In the genomic region with DNA sequence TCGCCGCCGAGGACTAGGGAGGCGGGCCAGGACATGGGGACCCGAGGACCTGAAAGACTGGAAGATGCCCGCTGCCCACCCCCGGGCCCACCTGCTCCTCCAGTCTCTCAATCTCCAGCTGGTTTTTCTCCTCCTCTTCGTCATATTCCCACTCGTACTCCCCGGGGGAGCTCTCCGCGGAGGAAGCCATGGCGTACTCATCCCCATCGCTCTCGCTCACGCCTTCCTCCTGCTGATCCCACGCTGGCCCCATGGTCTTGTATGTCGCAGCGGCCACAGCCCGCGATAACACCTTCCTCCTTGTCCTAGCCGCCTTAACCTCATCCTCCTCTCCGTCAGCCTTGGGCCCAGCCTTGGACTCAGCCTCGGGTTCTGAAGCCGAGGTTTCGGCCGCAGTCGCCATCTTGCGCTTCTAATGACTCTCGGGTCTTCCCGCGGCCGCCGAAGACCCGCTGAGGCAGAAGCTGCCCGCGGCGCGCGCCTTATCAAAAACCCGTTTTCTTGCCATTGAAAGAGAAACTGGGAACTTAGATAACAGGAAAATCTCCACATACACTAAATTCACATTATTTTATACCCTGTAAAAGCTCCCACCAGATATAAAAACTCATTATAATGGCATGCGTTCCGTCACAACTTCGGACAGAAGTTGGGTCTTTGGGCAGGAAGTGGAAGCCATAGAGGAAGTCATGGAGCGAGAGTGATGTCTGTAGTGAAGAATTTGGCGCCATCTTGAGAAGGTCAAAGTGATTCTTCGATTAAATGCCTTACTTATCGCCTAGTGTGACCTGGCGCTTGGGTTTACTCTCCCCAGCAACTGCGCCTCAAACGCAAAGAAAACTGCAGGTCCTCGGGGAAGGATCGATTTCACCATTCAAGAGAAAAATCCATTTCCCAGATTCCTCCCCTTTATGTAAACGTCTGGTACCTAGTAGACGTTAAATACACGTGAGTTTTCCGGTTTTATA, we compare ENCODE assay signal across 1 cellular context.
TF ChIP-seq lines count a peak whose summit lies in the region.

A gene with protein sequence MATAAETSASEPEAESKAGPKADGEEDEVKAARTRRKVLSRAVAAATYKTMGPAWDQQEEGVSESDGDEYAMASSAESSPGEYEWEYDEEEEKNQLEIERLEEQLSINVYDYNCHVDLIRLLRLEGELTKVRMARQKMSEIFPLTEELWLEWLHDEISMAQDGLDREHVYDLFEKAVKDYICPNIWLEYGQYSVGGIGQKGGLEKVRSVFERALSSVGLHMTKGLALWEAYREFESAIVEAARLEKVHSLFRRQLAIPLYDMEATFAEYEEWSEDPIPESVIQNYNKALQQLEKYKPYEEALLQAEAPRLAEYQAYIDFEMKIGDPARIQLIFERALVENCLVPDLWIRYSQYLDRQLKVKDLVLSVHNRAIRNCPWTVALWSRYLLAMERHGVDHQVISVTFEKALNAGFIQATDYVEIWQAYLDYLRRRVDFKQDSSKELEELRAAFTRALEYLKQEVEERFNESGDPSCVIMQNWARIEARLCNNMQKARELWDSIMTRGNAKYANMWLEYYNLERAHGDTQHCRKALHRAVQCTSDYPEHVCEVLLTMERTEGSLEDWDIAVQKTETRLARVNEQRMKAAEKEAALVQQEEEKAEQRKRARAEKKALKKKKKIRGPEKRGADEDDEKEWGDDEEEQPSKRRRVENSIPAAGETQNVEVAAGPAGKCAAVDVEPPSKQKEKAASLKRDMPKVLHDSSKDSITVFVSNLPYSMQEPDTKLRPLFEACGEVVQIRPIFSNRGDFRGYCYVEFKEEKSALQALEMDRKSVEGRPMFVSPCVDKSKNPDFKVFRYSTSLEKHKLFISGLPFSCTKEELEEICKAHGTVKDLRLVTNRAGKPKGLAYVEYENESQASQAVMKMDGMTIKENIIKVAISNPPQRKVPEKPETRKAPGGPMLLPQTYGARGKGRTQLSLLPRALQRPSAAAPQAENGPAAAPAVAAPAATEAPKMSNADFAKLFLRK (minus strand): TSS at position 422 of the 968 bp plus-strand sequence. CDS start 19 bp downstream, at position 403.

TF ChIP-seq in GM12878, 131 proteins besides CTCF, POLR2A, EP300 and RAD21 (continued from another document and continues in another):
- TF ChIP-seq, protein P1, sequence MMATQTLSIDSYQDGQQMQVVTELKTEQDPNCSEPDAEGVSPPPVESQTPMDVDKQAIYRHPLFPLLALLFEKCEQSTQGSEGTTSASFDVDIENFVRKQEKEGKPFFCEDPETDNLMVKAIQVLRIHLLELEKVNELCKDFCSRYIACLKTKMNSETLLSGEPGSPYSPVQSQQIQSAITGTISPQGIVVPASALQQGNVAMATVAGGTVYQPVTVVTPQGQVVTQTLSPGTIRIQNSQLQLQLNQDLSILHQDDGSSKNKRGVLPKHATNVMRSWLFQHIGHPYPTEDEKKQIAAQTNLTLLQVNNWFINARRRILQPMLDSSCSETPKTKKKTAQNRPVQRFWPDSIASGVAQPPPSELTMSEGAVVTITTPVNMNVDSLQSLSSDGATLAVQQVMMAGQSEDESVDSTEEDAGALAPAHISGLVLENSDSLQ (IDR thresholded peaks at IDR 0.05): peak; percentile 80
- TF ChIP-seq, protein P2, sequence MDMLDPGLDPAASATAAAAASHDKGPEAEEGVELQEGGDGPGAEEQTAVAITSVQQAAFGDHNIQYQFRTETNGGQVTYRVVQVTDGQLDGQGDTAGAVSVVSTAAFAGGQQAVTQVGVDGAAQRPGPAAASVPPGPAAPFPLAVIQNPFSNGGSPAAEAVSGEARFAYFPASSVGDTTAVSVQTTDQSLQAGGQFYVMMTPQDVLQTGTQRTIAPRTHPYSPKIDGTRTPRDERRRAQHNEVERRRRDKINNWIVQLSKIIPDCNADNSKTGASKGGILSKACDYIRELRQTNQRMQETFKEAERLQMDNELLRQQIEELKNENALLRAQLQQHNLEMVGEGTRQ (IDR thresholded peaks at IDR 0.05; ENCODE audit: borderline replicate concordance, low read depth, low read length): no peak
- TF ChIP-seq SIN3A (IDR thresholded peaks at IDR 0.05; ENCODE audit: low read depth, low read length): no peak; the same call in 1 of the 2 replicates
- 0 out of 2 replicates have a peak, but pooled peaks have one; percentile 65 for TF ChIP-seq SMAD5 (IDR thresholded peaks at IDR 0.05; ENCODE audit: low read depth)
- TF ChIP-seq DPF2 (IDR thresholded peaks at IDR 0.05): 0 out of 2 replicates have a peak, but pooled peaks have one; percentile 12
- no peak for TF ChIP-seq SREBF2 (IDR thresholded peaks at IDR 0.05; ENCODE audit: low read length)
- no peak for TF ChIP-seq MTA2 (IDR thresholded peaks at IDR 0.05; ENCODE audit: low read depth)
- TF ChIP-seq STAT3 (IDR thresholded peaks at IDR 0.05; ENCODE audit: low read depth, low read length): no peak
- TF ChIP-seq SMAD1 (IDR thresholded peaks at IDR 0.05; ENCODE audit: low read depth, partially characterized antibody): peak; percentile 56
- TF ChIP-seq RELA (IDR thresholded peaks at IDR 0.05; ENCODE audit: borderline replicate concordance, partially characterized antibody): no peak
- TF ChIP-seq KLF5 (IDR thresholded peaks at IDR 0.05; ENCODE audit: partially characterized antibody): peak; percentile 73
- TF ChIP-seq CBFB (IDR thresholded peaks at IDR 0.05; ENCODE audit: low read depth): peak; percentile 93
- no peak for TF ChIP-seq JUNB (IDR thresholded peaks at IDR 0.05)
- peak; percentile 82 for TF ChIP-seq NR2C1 (IDR thresholded peaks at IDR 0.05)
- TF ChIP-seq BRCA1 (IDR thresholded peaks at IDR 0.05; ENCODE audit: low read depth, low read length): no peak
- peak; percentile 77 for TF ChIP-seq ATF7 (IDR thresholded peaks at IDR 0.05; ENCODE audit: low read depth)
- 0 out of 2 replicates have a peak, but pooled peaks have one; percentile 7 for TF ChIP-seq BCL11A (IDR thresholded peaks at IDR 0.05; ENCODE audit: low read depth, low read length)
- TF ChIP-seq, protein P3, sequence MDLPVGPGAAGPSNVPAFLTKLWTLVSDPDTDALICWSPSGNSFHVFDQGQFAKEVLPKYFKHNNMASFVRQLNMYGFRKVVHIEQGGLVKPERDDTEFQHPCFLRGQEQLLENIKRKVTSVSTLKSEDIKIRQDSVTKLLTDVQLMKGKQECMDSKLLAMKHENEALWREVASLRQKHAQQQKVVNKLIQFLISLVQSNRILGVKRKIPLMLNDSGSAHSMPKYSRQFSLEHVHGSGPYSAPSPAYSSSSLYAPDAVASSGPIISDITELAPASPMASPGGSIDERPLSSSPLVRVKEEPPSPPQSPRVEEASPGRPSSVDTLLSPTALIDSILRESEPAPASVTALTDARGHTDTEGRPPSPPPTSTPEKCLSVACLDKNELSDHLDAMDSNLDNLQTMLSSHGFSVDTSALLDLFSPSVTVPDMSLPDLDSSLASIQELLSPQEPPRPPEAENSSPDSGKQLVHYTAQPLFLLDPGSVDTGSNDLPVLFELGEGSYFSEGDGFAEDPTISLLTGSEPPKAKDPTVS (IDR thresholded peaks at IDR 0.05; ENCODE audit: low read depth, low read length): 0 out of 2 replicates have a peak, but pooled peaks have one; percentile 31
- TF ChIP-seq RB1 (IDR thresholded peaks at IDR 0.05; ENCODE audit: borderline replicate concordance): peak; percentile 81
- peak; percentile 20 for TF ChIP-seq MEF2B (IDR thresholded peaks at IDR 0.05; ENCODE audit: partially characterized antibody, poor library complexity, severe bottlenecking)
- TF ChIP-seq SPI1 (IDR thresholded peaks at IDR 0.05; ENCODE audit: borderline replicate concordance, insufficient read depth, low read depth, low read length): peak; percentile 75; the same call in 1 of the 2 replicates
- TF ChIP-seq HDGF (IDR thresholded peaks at IDR 0.05): peak; percentile 72; the same call in 1 of the 2 replicates
- TF ChIP-seq, protein P4, sequence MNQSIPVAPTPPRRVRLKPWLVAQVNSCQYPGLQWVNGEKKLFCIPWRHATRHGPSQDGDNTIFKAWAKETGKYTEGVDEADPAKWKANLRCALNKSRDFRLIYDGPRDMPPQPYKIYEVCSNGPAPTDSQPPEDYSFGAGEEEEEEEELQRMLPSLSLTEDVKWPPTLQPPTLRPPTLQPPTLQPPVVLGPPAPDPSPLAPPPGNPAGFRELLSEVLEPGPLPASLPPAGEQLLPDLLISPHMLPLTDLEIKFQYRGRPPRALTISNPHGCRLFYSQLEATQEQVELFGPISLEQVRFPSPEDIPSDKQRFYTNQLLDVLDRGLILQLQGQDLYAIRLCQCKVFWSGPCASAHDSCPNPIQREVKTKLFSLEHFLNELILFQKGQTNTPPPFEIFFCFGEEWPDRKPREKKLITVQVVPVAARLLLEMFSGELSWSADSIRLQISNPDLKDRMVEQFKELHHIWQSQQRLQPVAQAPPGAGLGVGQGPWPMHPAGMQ (IDR thresholded peaks at IDR 0.05; ENCODE audit: borderline replicate concordance): peak; percentile 98
- TF ChIP-seq, protein P5, sequence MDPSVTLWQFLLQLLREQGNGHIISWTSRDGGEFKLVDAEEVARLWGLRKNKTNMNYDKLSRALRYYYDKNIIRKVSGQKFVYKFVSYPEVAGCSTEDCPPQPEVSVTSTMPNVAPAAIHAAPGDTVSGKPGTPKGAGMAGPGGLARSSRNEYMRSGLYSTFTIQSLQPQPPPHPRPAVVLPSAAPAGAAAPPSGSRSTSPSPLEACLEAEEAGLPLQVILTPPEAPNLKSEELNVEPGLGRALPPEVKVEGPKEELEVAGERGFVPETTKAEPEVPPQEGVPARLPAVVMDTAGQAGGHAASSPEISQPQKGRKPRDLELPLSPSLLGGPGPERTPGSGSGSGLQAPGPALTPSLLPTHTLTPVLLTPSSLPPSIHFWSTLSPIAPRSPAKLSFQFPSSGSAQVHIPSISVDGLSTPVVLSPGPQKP (IDR thresholded peaks at IDR 0.05; ENCODE audit: low read depth, low read length): 0 out of 2 replicates have a peak, but pooled peaks have one; percentile 12
- no peak for TF ChIP-seq TARDBP (IDR thresholded peaks at IDR 0.05; ENCODE audit: borderline replicate concordance)
- TF ChIP-seq YBX1 (IDR thresholded peaks at IDR 0.05): no peak
- TF ChIP-seq CHD2 (IDR thresholded peaks at IDR 0.05; ENCODE audit: borderline replicate concordance, low read depth, low read length): peak; percentile 59
- no peak for TF ChIP-seq CREB1 (IDR thresholded peaks at IDR 0.05; ENCODE audit: low read depth)
- TF ChIP-seq, protein P6, sequence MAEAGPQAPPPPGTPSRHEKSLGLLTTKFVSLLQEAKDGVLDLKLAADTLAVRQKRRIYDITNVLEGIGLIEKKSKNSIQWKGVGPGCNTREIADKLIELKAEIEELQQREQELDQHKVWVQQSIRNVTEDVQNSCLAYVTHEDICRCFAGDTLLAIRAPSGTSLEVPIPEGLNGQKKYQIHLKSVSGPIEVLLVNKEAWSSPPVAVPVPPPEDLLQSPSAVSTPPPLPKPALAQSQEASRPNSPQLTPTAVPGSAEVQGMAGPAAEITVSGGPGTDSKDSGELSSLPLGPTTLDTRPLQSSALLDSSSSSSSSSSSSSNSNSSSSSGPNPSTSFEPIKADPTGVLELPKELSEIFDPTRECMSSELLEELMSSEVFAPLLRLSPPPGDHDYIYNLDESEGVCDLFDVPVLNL (IDR thresholded peaks at IDR 0.05; ENCODE audit: low read depth, low read length): 0 out of 2 replicates have a peak, but pooled peaks have one; percentile 50
- TF ChIP-seq ESRRA (IDR thresholded peaks at IDR 0.05; ENCODE audit: low read length): no peak
- TF ChIP-seq, protein P7, sequence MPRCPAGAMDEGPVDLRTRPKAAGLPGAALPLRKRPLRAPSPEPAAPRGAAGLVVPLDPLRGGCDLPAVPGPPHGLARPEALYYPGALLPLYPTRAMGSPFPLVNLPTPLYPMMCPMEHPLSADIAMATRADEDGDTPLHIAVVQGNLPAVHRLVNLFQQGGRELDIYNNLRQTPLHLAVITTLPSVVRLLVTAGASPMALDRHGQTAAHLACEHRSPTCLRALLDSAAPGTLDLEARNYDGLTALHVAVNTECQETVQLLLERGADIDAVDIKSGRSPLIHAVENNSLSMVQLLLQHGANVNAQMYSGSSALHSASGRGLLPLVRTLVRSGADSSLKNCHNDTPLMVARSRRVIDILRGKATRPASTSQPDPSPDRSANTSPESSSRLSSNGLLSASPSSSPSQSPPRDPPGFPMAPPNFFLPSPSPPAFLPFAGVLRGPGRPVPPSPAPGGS (IDR thresholded peaks at IDR 0.05; ENCODE audit: borderline replicate concordance, insufficient read depth, low read depth, low read length, poor library complexity, severe bottlenecking): no peak
- TF ChIP-seq, protein P8, sequence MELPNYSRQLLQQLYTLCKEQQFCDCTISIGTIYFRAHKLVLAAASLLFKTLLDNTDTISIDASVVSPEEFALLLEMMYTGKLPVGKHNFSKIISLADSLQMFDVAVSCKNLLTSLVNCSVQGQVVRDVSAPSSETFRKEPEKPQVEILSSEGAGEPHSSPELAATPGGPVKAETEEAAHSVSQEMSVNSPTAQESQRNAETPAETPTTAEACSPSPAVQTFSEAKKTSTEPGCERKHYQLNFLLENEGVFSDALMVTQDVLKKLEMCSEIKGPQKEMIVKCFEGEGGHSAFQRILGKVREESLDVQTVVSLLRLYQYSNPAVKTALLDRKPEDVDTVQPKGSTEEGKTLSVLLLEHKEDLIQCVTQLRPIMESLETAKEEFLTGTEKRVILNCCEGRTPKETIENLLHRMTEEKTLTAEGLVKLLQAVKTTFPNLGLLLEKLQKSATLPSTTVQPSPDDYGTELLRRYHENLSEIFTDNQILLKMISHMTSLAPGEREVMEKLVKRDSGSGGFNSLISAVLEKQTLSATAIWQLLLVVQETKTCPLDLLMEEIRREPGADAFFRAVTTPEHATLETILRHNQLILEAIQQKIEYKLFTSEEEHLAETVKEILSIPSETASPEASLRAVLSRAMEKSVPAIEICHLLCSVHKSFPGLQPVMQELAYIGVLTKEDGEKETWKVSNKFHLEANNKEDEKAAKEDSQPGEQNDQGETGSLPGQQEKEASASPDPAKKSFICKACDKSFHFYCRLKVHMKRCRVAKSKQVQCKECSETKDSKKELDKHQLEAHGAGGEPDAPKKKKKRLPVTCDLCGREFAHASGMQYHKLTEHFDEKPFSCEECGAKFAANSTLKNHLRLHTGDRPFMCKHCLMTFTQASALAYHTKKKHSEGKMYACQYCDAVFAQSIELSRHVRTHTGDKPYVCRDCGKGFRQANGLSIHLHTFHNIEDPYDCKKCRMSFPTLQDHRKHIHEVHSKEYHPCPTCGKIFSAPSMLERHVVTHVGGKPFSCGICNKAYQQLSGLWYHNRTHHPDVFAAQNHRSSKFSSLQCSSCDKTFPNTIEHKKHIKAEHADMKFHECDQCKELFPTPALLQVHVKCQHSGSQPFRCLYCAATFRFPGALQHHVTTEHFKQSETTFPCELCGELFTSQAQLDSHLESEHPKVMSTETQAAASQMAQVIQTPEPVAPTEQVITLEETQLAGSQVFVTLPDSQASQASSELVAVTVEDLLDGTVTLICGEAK (IDR thresholded peaks at IDR 0.05; ENCODE audit: borderline replicate concordance): peak; percentile 95; the same call in 1 of the 2 replicates
- TF ChIP-seq RUNX3 (IDR thresholded peaks at IDR 0.05; ENCODE audit: low read length): no peak
- TF ChIP-seq BACH1 (IDR thresholded peaks at IDR 0.05; ENCODE audit: borderline replicate concordance): 0 out of 2 replicates have a peak, but pooled peaks have one; percentile 21
- TF ChIP-seq TCF12 (IDR thresholded peaks at IDR 0.05; ENCODE audit: low read depth, low read length): 0 out of 2 replicates have a peak, but pooled peaks have one; percentile 30
